In genomic region chr15:40873625-40874561, GRCh38 we compare ENCODE assay signal across 1 cellular context.
A peak's percentile ranks its signal among the peaks of the same experiment; 100 is the strongest.
TF ChIP-seq lines count a peak whose summit lies in the region.

RHOV (minus strand) TSS chr15:40874234; CDS start chr15:40874139, 95 bp downstream.

TF ChIP-seq in K562, 482 proteins besides CTCF, POLR2A, EP300 and RAD21 (continued from another document and continues in another):
- TF ChIP-seq CHD7 (IDR thresholded peaks at IDR 0.05; ENCODE audit: low read depth, low read length): no peak
- no peak for TF ChIP-seq ZKSCAN8 (CRISPR knock-in tag; IDR thresholded peaks at IDR 0.05)
- TF ChIP-seq HOMEZ (CRISPR knock-in tag; IDR thresholded peaks at IDR 0.05): no peak
- no peak for TF ChIP-seq JUNB (CRISPR knock-in tag; conservative IDR thresholded peaks at IDR 0.05)
- peak; percentile 16; the same call in 1 of the 2 replicates for TF ChIP-seq LCOR (CRISPR knock-in tag; IDR thresholded peaks at IDR 0.05)
- TF ChIP-seq CAMTA2 (CRISPR knock-in tag; conservative IDR thresholded peaks at IDR 0.05): no peak
- TF ChIP-seq ZBTB7A (IDR thresholded peaks at IDR 0.05; ENCODE audit: borderline replicate concordance, control insufficient read depth, low read depth, low read length): peak; percentile 97
- no peak for TF ChIP-seq USF1 (CRISPR knock-in tag; IDR thresholded peaks at IDR 0.05)
- no peak for TF ChIP-seq ZNF232 (CRISPR knock-in tag; IDR thresholded peaks at IDR 0.05)
- no peak for TF ChIP-seq ZNF212 (CRISPR knock-in tag; IDR thresholded peaks at IDR 0.05)
- TF ChIP-seq ZNF124 (CRISPR knock-in tag; IDR thresholded peaks at IDR 0.05): no peak
- no peak for TF ChIP-seq SMARCA5 (IDR thresholded peaks at IDR 0.05)
- TF ChIP-seq PCBP1 (IDR thresholded peaks at IDR 0.05; ENCODE audit: low read depth, low read length, poor library complexity, severe bottlenecking): no peak
- no peak for TF ChIP-seq ZNF780A (CRISPR knock-in tag; IDR thresholded peaks at IDR 0.05)
- no peak for TF ChIP-seq SIX5 (IDR thresholded peaks at IDR 0.05; ENCODE audit: borderline replicate concordance in 1 of 2, insufficient read depth in 1 of 2, low read depth in 1 of 2, low read length in 2 of 2)
- peak; percentile 35; the same call in 1 of the 2 replicates for TF ChIP-seq NKRF (IDR thresholded peaks at IDR 0.05; ENCODE audit: borderline replicate concordance)
- peak; percentile 51 to 87; a peak in 3 of 4 replicates for TF ChIP-seq MAZ (CRISPR knock-in tag; conservative IDR thresholded peaks at IDR 0.05 in 1 of 2, IDR thresholded peaks at IDR 0.05 in 1 of 2)
- TF ChIP-seq BRF2 (IDR thresholded peaks at IDR 0.05; ENCODE audit: borderline replicate concordance, insufficient read depth, insufficient read length): no peak
- no peak for TF ChIP-seq ADNP (tag; IDR thresholded peaks at IDR 0.05)
- no peak for TF ChIP-seq ZNF518B (CRISPR knock-in tag; IDR thresholded peaks at IDR 0.05)
- TF ChIP-seq MEF2A (IDR thresholded peaks at IDR 0.05; ENCODE audit: control insufficient read depth, low read depth, low read length): no peak
- no peak for TF ChIP-seq GTF3C2 (IDR thresholded peaks at IDR 0.05; ENCODE audit: borderline replicate concordance, extremely low read depth, insufficient read length)
- TF ChIP-seq VEZF1 (CRISPR knock-in tag; IDR thresholded peaks at IDR 0.05): peak; percentile 53
- TF ChIP-seq GTF2A2 (tag; IDR thresholded peaks at IDR 0.05): no peak
- TF ChIP-seq ZNF12 (CRISPR knock-in tag; IDR thresholded peaks at IDR 0.05): no peak
